In the genomic region with DNA sequence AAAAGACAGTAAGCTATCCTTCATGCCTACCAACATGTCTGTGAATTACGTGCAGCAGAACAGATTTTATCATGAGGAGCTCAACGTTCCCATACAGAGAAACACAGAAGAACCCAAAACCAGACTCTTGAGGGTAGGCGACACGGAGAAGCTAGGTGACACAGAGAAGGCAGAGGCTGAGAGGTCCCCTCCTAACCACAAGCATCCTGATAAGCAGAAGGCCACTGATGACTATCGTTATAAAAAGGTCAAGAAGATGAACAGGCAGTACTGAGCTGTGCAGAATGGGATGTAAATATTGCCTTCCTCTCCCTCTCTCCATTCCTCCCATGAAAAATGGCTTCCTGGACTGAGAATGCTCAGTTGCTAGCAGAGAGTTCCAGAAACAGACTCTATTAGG, we compare ENCODE assay signal across 21 cellular contexts.
"Had no signal": no experiment of that assay in that cellular context is flagged by ENCODE, and none has a peak within 500 bp of the region (broad histone marks: within the 10 kb centered on the region; RNA-seq: fewer than 3 reads in every experiment).

No MANE protein-coding gene starts in this region.

- ATAC-seq: left ventricle myocardium superior; lower lobe of right lung; stimulated activated effector memory CD8-positive, alpha-beta T cell treated with anti-CD3 and anti-CD28 coated beads, Interleukin-12 subunit alpha, Interleukin-12 subunit beta, amount 100 ng/mL, for 72 hours had no signal

- FAIRE-seq: colon, frontal cortex, keratinocyte, urothelium cell line had no signal

- H3K27me3 ChIP-seq: dorsolateral prefrontal cortex, right atrium auricular region, sigmoid colon, tibial nerve, upper lobe of left lung had no signal

- H3K4me3 Mint-ChIP-seq: natural killer cell; stimulated activated effector memory CD8-positive, alpha-beta T cell treated with anti-CD3 and anti-CD28 coated beads, Interleukin-12 subunit alpha, Interleukin-12 subunit beta, amount 100 ng/mL, for 72 hours had no signal

- H3K4me3 ChIP-seq: dorsolateral prefrontal cortex, lower lobe of right lung, prostate gland, right atrium auricular region, sigmoid colon, thoracic aorta, tibial nerve, upper lobe of left lung had no signal

- H3K36me3 Mint-ChIP-seq: natural killer cell; stimulated activated effector memory CD8-positive, alpha-beta T cell treated with anti-CD3 and anti-CD28 coated beads, Interleukin-12 subunit alpha, Interleukin-12 subunit beta, amount 100 ng/mL, for 72 hours had no signal

- DNase-seq: dorsolateral prefrontal cortex; effector CD4-positive, alpha-beta T cell; hypothalamus; left ventricle myocardium superior; lower lobe of right lung; natural killer cell; occipital lobe; sigmoid colon; stimulated activated CD4-positive, alpha-beta T cell treated with anti-CD3 and anti-CD28 coated beads, Interleukin-2, amount 100 ng/mL, for 24 hours; stimulated activated CD4-positive, alpha-beta T cell treated with anti-CD3 and anti-CD28 coated beads, Interleukin-4, amount 100 ng/mL, for 24 hours; stimulated activated naive CD4-positive, alpha-beta T cell treated with Interleukin-2 at 50 U/mL for 16 hours; upper lobe of left lung had no signal

- H3K4me1 Mint-ChIP-seq: stimulated activated effector memory CD8-positive, alpha-beta T cell treated with anti-CD3 and anti-CD28 coated beads, Interleukin-12 subunit alpha, Interleukin-12 subunit beta, amount 100 ng/mL, for 72 hours had no signal

- H3K27ac Mint-ChIP-seq: natural killer cell; stimulated activated effector memory CD8-positive, alpha-beta T cell treated with anti-CD3 and anti-CD28 coated beads, Interleukin-12 subunit alpha, Interleukin-12 subunit beta, amount 100 ng/mL, for 72 hours had no signal

- H3K27ac ChIP-seq: dorsolateral prefrontal cortex, lower lobe of right lung, prostate gland, right atrium auricular region, sigmoid colon, thoracic aorta, tibial nerve, upper lobe of left lung had no signal

- H3K4me1 ChIP-seq: lower lobe of right lung, prostate gland, right atrium auricular region, sigmoid colon, tibial nerve, upper lobe of left lung had no signal

- H3K9me3 ChIP-seq: lower lobe of right lung, prostate gland, right atrium auricular region, sigmoid colon, thoracic aorta, tibial nerve, upper lobe of left lung had no signal

- H3K36me3 ChIP-seq: lower lobe of right lung, prostate gland, right atrium auricular region, sigmoid colon, thoracic aorta, tibial nerve, upper lobe of left lung had no signal
